In the genomic region with DNA sequence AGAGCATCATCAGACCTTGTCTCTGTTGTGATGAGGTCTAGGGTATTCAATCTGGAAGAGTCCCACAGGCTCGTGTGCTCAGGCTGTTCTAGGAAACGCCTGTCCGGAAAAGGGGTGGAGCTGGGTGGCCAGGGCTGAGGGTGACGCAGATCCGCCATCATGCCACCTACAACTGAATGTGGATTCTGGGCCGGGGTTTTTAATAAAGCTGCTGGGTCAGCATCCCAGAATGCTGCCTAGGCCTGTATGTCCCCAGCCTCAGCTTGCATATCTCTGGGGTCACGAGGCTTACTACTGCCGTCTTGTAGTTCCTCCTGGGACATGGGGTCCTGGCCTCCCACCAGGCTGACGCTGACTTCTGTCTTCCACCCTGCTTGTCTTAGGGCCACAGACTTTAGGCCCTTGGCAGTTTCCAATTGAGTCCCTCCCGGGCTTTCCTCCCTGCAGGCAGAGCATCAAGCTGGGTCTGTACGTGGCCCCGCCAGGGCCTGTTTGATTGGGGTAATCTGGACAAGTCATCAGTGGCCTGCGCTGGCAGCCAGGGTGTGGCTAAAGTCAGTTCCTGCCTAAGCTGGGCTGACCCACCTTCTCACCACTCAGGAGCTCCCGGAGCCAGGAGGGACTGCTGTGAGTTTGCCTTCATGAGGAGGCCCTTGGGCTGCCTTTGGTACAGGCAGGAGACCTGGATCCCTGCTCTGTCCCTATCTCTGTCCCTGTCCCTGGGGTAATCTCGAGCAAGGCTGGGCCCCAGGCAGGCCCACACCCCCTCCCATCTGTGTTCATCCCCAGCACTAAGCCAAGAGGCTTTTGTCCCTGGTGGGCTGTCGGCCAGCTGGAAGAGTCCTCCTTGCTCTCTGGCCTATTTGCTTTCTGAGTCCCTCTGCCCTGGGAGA, we compare ENCODE assay signal across 8 cellular contexts.
DNase-seq lines count a peak whose midpoint lies in the region; ATAC-seq lines count a peak whose summit lies in the region.

No MANE protein-coding gene starts in this region.

- intact Hi-C loops in left ventricle myocardium superior (cut with micrococcal nuclease) (loop anchor here (10.0 kb wide), 1 partner anchor 74 kb away; no protein-coding TSS in a partner anchor), sciatic nerve (cut with DNase I) (no loop called here)
- intact Hi-C loops in activated T-helper 1 cell treated with anti-CD3 and anti-CD28 coated beads, Interleukin-12 subunit alpha, Interleukin-12 subunit beta, Interleukin-2, Interleukin-4 antibody, amounts not matched to agents 30 ng/mL and 10 ng/mL and 1 ng/mL, durations not matched to agents 14 hours and 24 hours and 36 hours (cut with micrococcal nuclease): no loop called here

- H3K9me3 Mint-ChIP-seq in activated naive CD8-positive, alpha-beta T cell treated with anti-CD3 and anti-CD28 coated beads, Interleukin-2, amount 50 U/mL, for 24 hours: no peaks in the 10 kb centered on the region
- H3K9me3 Mint-ChIP-seq in activated T-helper 1 cell treated with anti-CD3 and anti-CD28 coated beads, Interleukin-12 subunit alpha, Interleukin-12 subunit beta, Interleukin-2, Interleukin-4 antibody, amounts not matched to agents 30 ng/mL and 10 ng/mL and 1 ng/mL, durations not matched to agents 14 hours and 24 hours and 36 hours: no peaks in the 10 kb centered on the region

- no peak for ATAC-seq in activated naive CD8-positive, alpha-beta T cell treated with anti-CD3 and anti-CD28 coated beads, Interleukin-2, amount 50 U/mL, for 24 hours
- ATAC-seq in left ventricle myocardium superior (peak; percentile 58), sciatic nerve (peak; percentile 31), GM21423 (IDR thresholded peaks at IDR 0.05; ENCODE audit: unreplicated experiment) (no peak), GM19395 (IDR thresholded peaks at IDR 0.05; ENCODE audit: unreplicated experiment) (no peak)

- no peaks in the 10 kb centered on the region for H3K27me3 Mint-ChIP-seq in activated naive CD8-positive, alpha-beta T cell treated with anti-CD3 and anti-CD28 coated beads, Interleukin-2, amount 50 U/mL, for 24 hours
- H3K27me3 Mint-ChIP-seq in activated T-helper 1 cell treated with anti-CD3 and anti-CD28 coated beads, Interleukin-12 subunit alpha, Interleukin-12 subunit beta, Interleukin-2, Interleukin-4 antibody, amounts not matched to agents 30 ng/mL and 10 ng/mL and 1 ng/mL, durations not matched to agents 14 hours and 24 hours and 36 hours (ENCODE audit: insufficient read depth): no peaks in the 10 kb centered on the region

- H3K27ac Mint-ChIP-seq in activated naive CD8-positive, alpha-beta T cell treated with anti-CD3 and anti-CD28 coated beads, Interleukin-2, amount 50 U/mL, for 24 hours: peak overlapping the region; percentile 37
- H3K27ac Mint-ChIP-seq in activated T-helper 1 cell treated with anti-CD3 and anti-CD28 coated beads, Interleukin-12 subunit alpha, Interleukin-12 subunit beta, Interleukin-2, Interleukin-4 antibody, amounts not matched to agents 30 ng/mL and 10 ng/mL and 1 ng/mL, durations not matched to agents 14 hours and 24 hours and 36 hours: no peak overlapping the region

- H3K4me3 Mint-ChIP-seq in activated naive CD8-positive, alpha-beta T cell treated with anti-CD3 and anti-CD28 coated beads, Interleukin-2, amount 50 U/mL, for 24 hours: no peak overlapping the region
- no peak overlapping the region for H3K4me3 Mint-ChIP-seq in activated T-helper 1 cell treated with anti-CD3 and anti-CD28 coated beads, Interleukin-12 subunit alpha, Interleukin-12 subunit beta, Interleukin-2, Interleukin-4 antibody, amounts not matched to agents 30 ng/mL and 10 ng/mL and 1 ng/mL, durations not matched to agents 14 hours and 24 hours and 36 hours

- no peaks in the 10 kb centered on the region for H3K36me3 Mint-ChIP-seq in activated naive CD8-positive, alpha-beta T cell treated with anti-CD3 and anti-CD28 coated beads, Interleukin-2, amount 50 U/mL, for 24 hours (ENCODE audit: low read depth)
- peaks cover 1% of the 10 kb centered on the region for H3K36me3 Mint-ChIP-seq in activated T-helper 1 cell treated with anti-CD3 and anti-CD28 coated beads, Interleukin-12 subunit alpha, Interleukin-12 subunit beta, Interleukin-2, Interleukin-4 antibody, amounts not matched to agents 30 ng/mL and 10 ng/mL and 1 ng/mL, durations not matched to agents 14 hours and 24 hours and 36 hours (ENCODE audit: low read depth)

- peak; percentile 56 for DNase-seq in H4 (ENCODE audit: low spot score)
- no peak for DNase-seq in activated naive CD8-positive, alpha-beta T cell treated with anti-CD3 and anti-CD28 coated beads, Interleukin-2, amount 50 U/mL, for 24 hours
- peak; percentile 91 for DNase-seq in left ventricle myocardium superior
- no peak for DNase-seq in sciatic nerve (ENCODE audit: low spot score)
- no peak for DNase-seq in activated T-helper 1 cell treated with anti-CD3 and anti-CD28 coated beads, Interleukin-12 subunit alpha, Interleukin-12 subunit beta, Interleukin-2, Interleukin-4 antibody, amounts not matched to agents 30 ng/mL and 10 ng/mL and 1 ng/mL, durations not matched to agents 14 hours and 24 hours and 36 hours (ENCODE audit: low spot score)
- no peak for DNase-seq in NCI-H146 (lab: John Stamatoyannopoulos, UW)

- H3K4me1 Mint-ChIP-seq in activated naive CD8-positive, alpha-beta T cell treated with anti-CD3 and anti-CD28 coated beads, Interleukin-2, amount 50 U/mL, for 24 hours: peaks cover 59% of the 10 kb centered on the region
- H3K4me1 Mint-ChIP-seq in activated T-helper 1 cell treated with anti-CD3 and anti-CD28 coated beads, Interleukin-12 subunit alpha, Interleukin-12 subunit beta, Interleukin-2, Interleukin-4 antibody, amounts not matched to agents 30 ng/mL and 10 ng/mL and 1 ng/mL, durations not matched to agents 14 hours and 24 hours and 36 hours (ENCODE audit: low read depth): peaks cover 56% of the 10 kb centered on the region

Comparison
In these comparisons a context has a peak if more than half of its experiments do, and no peak if none do; other contexts are left out.
1. DNase-seq: peak in H4 (single experiment) and left ventricle myocardium superior (single experiment); none in activated naive CD8-positive, alpha-beta T cell treated with anti-CD3 and anti-CD28 coated beads, Interleukin-2, amount 50 U/mL, for 24 hours (single experiment), sciatic nerve (single experiment), activated T-helper 1 cell treated with anti-CD3 and anti-CD28 coated beads, Interleukin-12 subunit alpha, Interleukin-12 subunit beta, Interleukin-2, Interleukin-4 antibody, amounts not matched to agents 30 ng/mL and 10 ng/mL and 1 ng/mL, durations not matched to agents 14 hours and 24 hours and 36 hours (single experiment) and NCI-H146 (single experiment).
2. ATAC-seq: peak in left ventricle myocardium superior (single experiment) and sciatic nerve (single experiment); none in activated naive CD8-positive, alpha-beta T cell treated with anti-CD3 and anti-CD28 coated beads, Interleukin-2, amount 50 U/mL, for 24 hours (single experiment), GM21423 (single experiment) and GM19395 (single experiment).